Comparison of ENCODE assay signal across 8 cellular contexts in genomic region chr12:26832817-26833691, GRCh38. TPM values are rescaled to one million over a fixed set of nuclear protein-coding genes. Genes with fewer than 3 reads are reported as not detected.
DNase-seq lines count a peak whose midpoint lies in the region; ATAC-seq and TF ChIP-seq lines count a peak whose summit lies in the region.

TSS of gene ITPR2 (minus strand) at chr12:26833194. CDS start at chr12:26832781, 413 bp downstream.

- peak; percentile 69 for ATAC-seq in GM19455 (IDR thresholded peaks at IDR 0.05; ENCODE audit: unreplicated experiment)

- H3K27ac ChIP-seq in HL-60 (replicated peaks): peak within 1 kb of the TSS; percentile 85

- H3K4me1 ChIP-seq in endocrine pancreas (ENCODE audit: control insufficient read depth, insufficient read depth, low read length): no peaks in the 10 kb centered on the region

- peak within 1 kb of the TSS; percentile 89 for H3K9ac ChIP-seq in endocrine pancreas (ENCODE audit: control insufficient read depth, insufficient read depth, low read length)

- H3K9me3 ChIP-seq in endocrine pancreas (ENCODE audit: control insufficient read depth, low read length): no peaks in the 10 kb centered on the region

- H3K36me3 ChIP-seq in endocrine pancreas (ENCODE audit: control insufficient read depth, insufficient read depth, low read length): no peaks in the 10 kb centered on the region

- H3K4me3 ChIP-seq in HL-60 (replicated peaks; ENCODE audit: insufficient read depth, low read length) (peak within 1 kb of the TSS; percentile 84), endocrine pancreas (ENCODE audit: control insufficient read depth, insufficient read depth, low read length) (peak within 1 kb of the TSS; percentile 71)

- no peak for TF ChIP-seq CTCF in HL-60 (IDR thresholded peaks at IDR 0.05; ENCODE audit: insufficient read depth, low read length)

- peak; percentile 42 for DNase-seq in COR-L47 (lab: John Stamatoyannopoulos, UW)
- DNase-seq in HL-60 (ENCODE audit: low read depth in 1 of 2, low spot score in 1 of 2): peak; percentile 57 to 92
- peak; percentile 80 for DNase-seq in NK-92 treated with Interleukin-12 subunit alpha and Interleukin-12 subunit beta, amount 100 ng/mL, for 24 hours (lab: John Stamatoyannopoulos, UW)
- peak; percentile 66 to 87 (median 81) for DNase-seq in activated CD8-positive, alpha-beta memory T cell treated with anti-CD3 and anti-CD28 coated beads for 48 hours (ENCODE audit: low read depth in 2 of 3, low spot score in 2 of 3)
- DNase-seq in mesenteric fat pad (ENCODE audit: low spot score): peak; percentile 96
- DNase-seq in stimulated activated CD8-positive, alpha-beta memory T cell treated with anti-CD3 and anti-CD28 coated beads, Interleukin-15, amount 100 ng/mL, for 4 hours (ENCODE audit: low read depth in 2 of 2): peak; percentile 81 to 89

- H3K27me3 ChIP-seq in HL-60 (ENCODE audit: insufficient read depth, poor library complexity, severe bottlenecking) (no peaks in the 10 kb centered on the region), endocrine pancreas (ENCODE audit: control insufficient read depth, insufficient read depth, low read length) (no peaks in the 10 kb centered on the region)

RNA-seq across cellular contexts. Expression of gene ITPR2, which starts in this region (rescaled TPM):
- total RNA-seq in mesenteric fat pad: 71.3 TPM

Comparison
In these comparisons a context has a peak if more than half of its experiments do, and no peak if none do; other contexts are left out.
1. Peak in every context shown above with its lines: DNase-seq, ATAC-seq, H3K4me3 ChIP-seq and H3K27ac ChIP-seq.
2. DNase-seq: peak in every context shown above with its lines; median percentile 96 in mesenteric fat pad; 85 in stimulated activated CD8-positive, alpha-beta memory T cell treated with anti-CD3 and anti-CD28 coated beads, Interleukin-15, amount 100 ng/mL, for 4 hours; 81 in activated CD8-positive, alpha-beta memory T cell treated with anti-CD3 and anti-CD28 coated beads for 48 hours; 80 in NK-92 treated with Interleukin-12 subunit alpha and Interleukin-12 subunit beta, amount 100 ng/mL, for 24 hours; 74 in HL-60; 42 in COR-L47.